8 cellular contexts compared by ENCODE assay signal in genomic region chr17:40113961-40114272, GRCh38. TPM values are rescaled to one million over a fixed set of nuclear protein-coding genes. Genes with fewer than 3 reads are reported as not detected.
A peak's percentile ranks its signal among the peaks of the same experiment; 100 is the strongest.
DNase-seq lines count a peak whose midpoint lies in the region; ATAC-seq and TF ChIP-seq lines count a peak whose summit lies in the region.

No MANE protein-coding gene starts in this region.

- TF ChIP-seq CTCF in right atrium auricular region (IDR thresholded peaks at IDR 0.05) (no peak), brain (conservative IDR thresholded peaks at IDR 0.05) (no peak)

- ATAC-seq in left cardiac atrium (no peak), HG03439 (IDR thresholded peaks at IDR 0.05; ENCODE audit: unreplicated experiment) (no peak), GM18867 (IDR thresholded peaks at IDR 0.05; ENCODE audit: unreplicated experiment) (no peak)

- H3K4me3 Mint-ChIP-seq in brain = peak overlapping the region; percentile 78 to 89 (median 86)

- H3K36me3 ChIP-seq in right atrium auricular region (no peaks in the 10 kb centered on the region), mucosa of stomach (ENCODE audit: control insufficient read depth, insufficient read depth, low read length) (peaks cover 4% of the 10 kb centered on the region)

- H3K9ac ChIP-seq in mucosa of stomach (ENCODE audit: low read length) = peak overlapping the region; percentile 69

- H3K27me3 Mint-ChIP-seq in brain = no peaks in the 10 kb centered on the region

- peaks cover 73% of the 10 kb centered on the region for H3K4me1 Mint-ChIP-seq in brain

- H3K9me3 ChIP-seq in right atrium auricular region (no peaks in the 10 kb centered on the region), mucosa of stomach (ENCODE audit: control insufficient read depth, low read length) (no peaks in the 10 kb centered on the region)

- no peak overlapping the region for H3K4me3 ChIP-seq in right atrium auricular region
- no peak overlapping the region for H3K4me3 ChIP-seq in mucosa of stomach (ENCODE audit: low read length)

- H3K36me3 Mint-ChIP-seq in brain = peaks cover 4% of the 10 kb centered on the region

- peaks cover 0 to 50% of the 10 kb centered on the region in 2 donors for H3K4me1 ChIP-seq in right atrium auricular region
- H3K4me1 ChIP-seq in mucosa of stomach (ENCODE audit: control insufficient read depth, insufficient read depth, low read length) = peaks cover 51% of the 10 kb centered on the region

- intact Hi-C loops in left cardiac atrium (cut with DNase I) = loop anchor here (2.0 to 10.0 kb wide), 4 partner anchors 51 to 102 kb away; partner anchors contain the start of genes RAPGEFL1 (in 1 of the 2) and THRA (in 1 of the 2)

- no peak for DNase-seq in right atrium auricular region (ENCODE audit: low spot score)
- DNase-seq in left cardiac atrium = no peak
- DNase-seq in UCSD-AML1 (lab: John Stamatoyannopoulos, UW; ENCODE audit: unreplicated experiment) = no peak
- no peak for DNase-seq in amygdala (lab: John Stamatoyannopoulos, UW)

- H3K27me3 ChIP-seq in right atrium auricular region = no peaks in the 10 kb centered on the region
- no peaks in the 10 kb centered on the region for H3K27me3 ChIP-seq in mucosa of stomach (ENCODE audit: control insufficient read depth, insufficient read depth, low read length)

- H3K27ac ChIP-seq in right atrium auricular region = peak overlapping the region; percentile 90 to 97

- H3K9me3 Mint-ChIP-seq in brain = peaks cover 0 to 2% (median 0%) of the 10 kb centered on the region in 5 experiments

- H3K27ac Mint-ChIP-seq in brain = peak overlapping the region; percentile 70 to 98 (median 96)

RNA-seq across cellular contexts. Expression of gene MSL1, which starts 7.9 kb away (rescaled TPM):
- total RNA-seq in right atrium auricular region (10 to 100 TPM; 42.2 to 52.5 TPM), left cardiac atrium (10 to 100 TPM; 54.0 to 57.8 TPM)
- polyA plus RNA-seq in brain (ENCODE audit: insufficient read depth, low read depth, low replicate concordance) = 94.4 TPM

RNA-seq across cellular contexts. Expression of gene NR1D1, which starts 13.5 kb away (rescaled TPM):
- total RNA-seq in right atrium auricular region (1 to 10 TPM; 8.3 to 9.9 TPM), left cardiac atrium (10 to 100 TPM; 17.1 to 19.5 TPM)
- 43.8 TPM for polyA plus RNA-seq in brain (ENCODE audit: insufficient read depth, low read depth, low replicate concordance)

RNA-seq across cellular contexts. Expression of gene CASC3, which starts 26.4 kb away (rescaled TPM):
- total RNA-seq in right atrium auricular region (10 to 100 TPM; 26.0 to 35.5 TPM), left cardiac atrium (10 to 100 TPM; 49.6 to 53.1 TPM)
- polyA plus RNA-seq in brain (ENCODE audit: insufficient read depth, low read depth, low replicate concordance) = 150 TPM

RNA-seq across cellular contexts. Expression of gene THRA, which starts 51.2 kb away (rescaled TPM):
- total RNA-seq in right atrium auricular region (10 to 100 TPM; 60.3 to 69.0 TPM), left cardiac atrium (10 to 100 TPM; 54.4 to 77.9 TPM)
- polyA plus RNA-seq in brain (ENCODE audit: insufficient read depth, low read depth, low replicate concordance) = 176 TPM

RNA-seq across cellular contexts. Expression of gene MED24, which starts 59.7 kb away (rescaled TPM):
- total RNA-seq in right atrium auricular region (10 to 100 TPM; 44.2 to 44.7 TPM), left cardiac atrium (10 to 100 TPM; 44.0 to 56.4 TPM)
- 95.0 TPM for polyA plus RNA-seq in brain (ENCODE audit: insufficient read depth, low read depth, low replicate concordance)
